ENCODE assay signal across 12 cellular contexts in genomic region chr3:160049038-160049437, GRCh38.
DNase-seq lines count a peak whose midpoint lies in the region; TF ChIP-seq lines count a peak whose summit lies in the region.
"Had no signal": no experiment of that assay in that cellular context is flagged by ENCODE, and none has a peak within 500 bp of the region (broad histone marks: within the 10 kb centered on the region; RNA-seq: fewer than 3 reads in every experiment).

No MANE protein-coding gene starts in this region.

- TF ChIP-seq CTCF in C4-2B (conservative IDR thresholded peaks at IDR 0.05) (no peak), VCaP (conservative IDR thresholded peaks at IDR 0.05) (no peak), mesothelial cell of epicardium (IDR thresholded peaks at IDR 0.05; ENCODE audit: unreplicated experiment) (no peak), smooth muscle cell (IDR thresholded peaks at IDR 0.05; ENCODE audit: borderline replicate concordance, insufficient read depth, poor library complexity, severe bottlenecking) (no peak), RWPE1 (conservative IDR thresholded peaks at IDR 0.05; ENCODE audit: low read depth) (no peak)

- no peaks in the 10 kb centered on the region for H3F3A ChIP-seq in smooth muscle cell (ENCODE audit: low read depth)

- POLR2A ChIA-PET in RWPE1 (lab: Yijun Ruan, JAX; ENCODE audit: low non-redundant PET), result no interaction called here

- H3K27ac Mint-ChIP-seq in mesothelial cell of epicardium, result peak overlapping the region; percentile 68
- H3K27ac Mint-ChIP-seq: HFFc6 had no signal

- H3K27me3 Mint-ChIP-seq in mesothelial cell of epicardium (ENCODE audit: low read depth), result no peaks in the 10 kb centered on the region

- no peak overlapping the region for H3K4me2 ChIP-seq in smooth muscle cell

- H3K36me3 ChIP-seq in smooth muscle cell (ENCODE audit: low read depth), result no peaks in the 10 kb centered on the region

- no peaks in the 10 kb centered on the region for H3K79me2 ChIP-seq in smooth muscle cell (ENCODE audit: low read depth)

- CTCF ChIA-PET in RWPE1 (lab: Yijun Ruan, JAX), result no interaction called here

- no peak overlapping the region for H3K4me3 ChIP-seq in smooth muscle cell

- no peaks in the 10 kb centered on the region for H3K27me3 ChIP-seq in smooth muscle cell (ENCODE audit: low read depth)

- H3K36me3 Mint-ChIP-seq in mesothelial cell of epicardium, result no peaks in the 10 kb centered on the region
- H3K36me3 Mint-ChIP-seq: CD4-positive, CD25-positive, alpha-beta regulatory T cell had no signal

- no peak overlapping the region for H3K9ac ChIP-seq in smooth muscle cell (ENCODE audit: low read depth)

- 93% methylated on average over 2 of the region's 2 CpGs for WGBS in smooth muscle cell (ENCODE audit: low lambda C conversion rate)

- H3K27ac ChIP-seq in C4-2B (peak overlapping the region; percentile 82), VCaP (peak overlapping the region; percentile 86), smooth muscle cell (ENCODE audit: low read depth) (no peak overlapping the region), RWPE1 (no peak overlapping the region)

- H3K9me3 ChIP-seq in smooth muscle cell (replicated peaks; ENCODE audit: low read depth), result no peaks in the 10 kb centered on the region

- peaks cover under 1% of the 10 kb centered on the region for H3K9me3 Mint-ChIP-seq in mesothelial cell of epicardium
- H3K9me3 Mint-ChIP-seq: CD4-positive, CD25-positive, alpha-beta regulatory T cell; HFFc6 had no signal

- H4K20me1 ChIP-seq in smooth muscle cell (ENCODE audit: low read depth), result no peaks in the 10 kb centered on the region

- no peaks in the 10 kb centered on the region for H3K4me1 ChIP-seq in smooth muscle cell (ENCODE audit: low read depth)

- no peak for DNase-seq in mesothelial cell of epicardium (ENCODE audit: low spot score in 2 of 2, unreplicated experiment in 2 of 2)
- no peak for DNase-seq in smooth muscle cell (lab: John Stamatoyannopoulos, UW; ENCODE audit: unreplicated experiment)
- no peak for DNase-seq in NCI-H1105 (lab: John Stamatoyannopoulos, UW)
- DNase-seq in RWPE1 (ENCODE audit: low spot score), result no peak
- DNase-seq in NCI-H2227 treated with DMSO at 0.1 percent for 48 hours (lab: John Stamatoyannopoulos, UW), result no peak
- DNase-seq: CD4-positive, CD25-positive, alpha-beta regulatory T cell; DMS53; GF-D8; HCEC 1CT; HFFc6 had no signal

- H2AFZ ChIP-seq in smooth muscle cell (ENCODE audit: low read depth), result peak overlapping the region; percentile 24

- no peak overlapping the region for H3K4me3 Mint-ChIP-seq in mesothelial cell of epicardium
- H3K4me3 Mint-ChIP-seq: CD4-positive, CD25-positive, alpha-beta regulatory T cell; HFFc6 had no signal

- peaks cover 17% of the 10 kb centered on the region for H3K4me1 Mint-ChIP-seq in mesothelial cell of epicardium

Comparison
In these comparisons a context has a peak if more than half of its experiments do, and no peak if none do; other contexts are left out.
1. H3K27ac ChIP-seq: peak in C4-2B (single experiment) and VCaP (single experiment); none in smooth muscle cell (single experiment) and RWPE1 (single experiment).